In the genomic region with DNA sequence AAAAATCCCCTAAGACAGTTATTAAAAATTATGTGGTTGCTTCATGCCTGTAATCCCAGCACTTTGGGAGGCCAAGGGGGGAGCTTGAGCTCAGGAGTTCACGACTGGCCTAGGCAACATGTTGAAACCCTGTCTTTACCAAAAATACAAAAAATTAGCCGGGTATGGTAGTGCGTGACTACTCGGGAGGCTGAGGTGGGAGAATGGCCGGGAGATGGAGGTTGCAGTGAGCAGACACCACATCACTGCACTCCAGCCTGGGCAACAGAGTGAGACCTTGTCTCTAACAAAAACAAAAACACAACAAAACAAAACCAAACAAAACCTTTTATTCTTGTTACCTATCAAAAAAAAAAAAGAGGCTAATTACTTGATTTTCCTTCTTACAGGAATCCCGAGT, we compare ENCODE assay signal across 9 cellular contexts. TPM values are rescaled to one million over a fixed set of nuclear protein-coding genes. Genes with fewer than 3 reads are reported as not detected.
A peak's percentile ranks its signal among the peaks of the same experiment; 100 is the strongest.
DNase-seq lines count a peak whose midpoint lies in the region; ATAC-seq and TF ChIP-seq lines count a peak whose summit lies in the region.
"Had no signal": no experiment of that assay in that cellular context is flagged by ENCODE, and none has a peak within 500 bp of the region (broad histone marks: within the 10 kb centered on the region; RNA-seq: fewer than 3 reads in every experiment).

No MANE protein-coding gene starts in this region.

- no peaks in the 10 kb centered on the region for H3K27me3 ChIP-seq in CD4-positive, alpha-beta memory T cell (ENCODE audit: insufficient read depth, low read length)

- no peak for TF ChIP-seq POLR2A in NB4 (IDR thresholded peaks at IDR 0.05; ENCODE audit: extremely low read depth, insufficient read length)

- DNase-seq in CD4-positive, alpha-beta memory T cell = peak in 1 of 5 donors; percentile 50
- DNase-seq in NB4 (ENCODE audit: low read depth) (no peak), chondrocyte (ENCODE audit: low spot score) (no peak), naive B cell (no peak), GM19240 (ENCODE audit: insufficient read length, low spot score) (no peak)
- no peak for DNase-seq in activated CD8-positive, alpha-beta memory T cell treated with anti-CD3 and anti-CD28 coated beads, Interleukin-2, amount 50 U/mL, for 48 hours
- DNase-seq: NCI-H2081 had no signal

- peaks cover 38 to 70% (median 58%) of the 10 kb centered on the region in 4 donors for H3K4me1 Mint-ChIP-seq in CD4-positive, alpha-beta memory T cell
- H3K4me1 Mint-ChIP-seq in chondrocyte (ENCODE audit: low read depth) (peaks cover 34% of the 10 kb centered on the region), naive B cell (peaks cover 22 to 68% (median 57%) of the 10 kb centered on the region in 3 donors)

- H3K4me3 ChIP-seq in CD4-positive, alpha-beta memory T cell (ENCODE audit: low read length in 2 of 2) = no peak overlapping the region
- H3K4me3 ChIP-seq in NB4 (ENCODE audit: low read depth, low read length) = peak overlapping the region; percentile 88

- H3K4me3 Mint-ChIP-seq in CD4-positive, alpha-beta memory T cell = peak overlapping the region; percentile 92 to 99 (median 96)
- H3K4me3 Mint-ChIP-seq in chondrocyte (ENCODE audit: unreplicated experiment) (peak overlapping the region; percentile 95), naive B cell (peak overlapping the region; percentile 78 to 98 (median 92))

- ATAC-seq in naive B cell (ENCODE audit: low read depth in 2 of 2) (no peak), HG03439 (IDR thresholded peaks at IDR 0.05; ENCODE audit: unreplicated experiment) (no peak), HG03432 (IDR thresholded peaks at IDR 0.05; ENCODE audit: unreplicated experiment) (no peak)

- H3K9me3 ChIP-seq in CD4-positive, alpha-beta memory T cell (ENCODE audit: control insufficient read depth in 1 of 2, low read length in 2 of 2) = no peaks in the 10 kb centered on the region

- intact Hi-C loops in CD4-positive, alpha-beta memory T cell (cut with micrococcal nuclease) = loop anchor here (2.0 to 10.0 kb wide), 6 partner anchors 145 to 1215 kb away; partner anchors contain the start of genes DSTYK, PPP1R15B and RAB29

- H3K9me3 Mint-ChIP-seq in CD4-positive, alpha-beta memory T cell = no peaks in the 10 kb centered on the region
- H3K9me3 Mint-ChIP-seq in chondrocyte (ENCODE audit: low read depth) (no peaks in the 10 kb centered on the region), naive B cell (no peaks in the 10 kb centered on the region)

- no peak for TF ChIP-seq CTCF in NB4 (IDR thresholded peaks at IDR 0.05; ENCODE audit: low read depth, low read length)
- TF ChIP-seq CTCF in chondrocyte (IDR thresholded peaks at IDR 0.05) = no peak

- H3K27ac ChIP-seq in CD4-positive, alpha-beta memory T cell (ENCODE audit: low read depth, low read length) = peak overlapping the region; percentile 83

- peaks cover 62% of the 10 kb centered on the region for H3K4me1 ChIP-seq in CD4-positive, alpha-beta memory T cell (ENCODE audit: insufficient read depth, low read length)

- no peaks in the 10 kb centered on the region for H3K27me3 Mint-ChIP-seq in CD4-positive, alpha-beta memory T cell
- H3K27me3 Mint-ChIP-seq in chondrocyte (ENCODE audit: low read depth) = no peaks in the 10 kb centered on the region
- H3K27me3 Mint-ChIP-seq in naive B cell = no peaks in the 10 kb centered on the region

- POLR2A ChIA-PET in CD4-positive, alpha-beta memory T cell (lab: Charles Lee; ENCODE audit: partially characterized antibody) = interaction anchor here (1.2 to 5.2 kb wide), 4 partner anchors 19 to 120 kb away, joined by 3 to 189 read pairs (median 20); partner anchors contain the start of gene NUCKS1

- no peaks in the 10 kb centered on the region for H3K36me3 ChIP-seq in CD4-positive, alpha-beta memory T cell (ENCODE audit: insufficient read depth, low read length)

- CTCF ChIA-PET in CD4-positive, alpha-beta memory T cell (lab: Charles Lee; ENCODE audit: partially characterized antibody) = interaction anchor here (0.8 to 18.5 kb wide), 6 partner anchors 28 to 508 kb away, joined by 3 to 333 read pairs (median 5); partner anchors contain the start of gene RBBP5

- H3K36me3 Mint-ChIP-seq in CD4-positive, alpha-beta memory T cell = peaks cover 8 to 40% of the 10 kb centered on the region in 2 donors
- H3K36me3 Mint-ChIP-seq in chondrocyte (ENCODE audit: low read depth) (peaks cover 1% of the 10 kb centered on the region), naive B cell (no peaks in the 10 kb centered on the region)

- H3K27ac Mint-ChIP-seq in CD4-positive, alpha-beta memory T cell = peak overlapping the region; percentile 92 to 99 (median 95)
- H3K27ac Mint-ChIP-seq in chondrocyte (ENCODE audit: unreplicated experiment) (peak overlapping the region; percentile 98), naive B cell (peak overlapping the region; percentile 81 to 99 (median 90))

RNA-seq across cellular contexts. Expression of gene ELK4, which starts 2.1 kb away (rescaled TPM):
- total RNA-seq in CD4-positive, alpha-beta memory T cell = 100 to 1,000 TPM; 166 to 194 TPM
- 1 to 10 TPM; 3.2 to 6.6 TPM for polyA plus RNA-seq in CD4-positive, alpha-beta memory T cell
- 33.0 to 37.2 TPM (median 35.6 TPM) in 3 replicates for total RNA-seq in chondrocyte
- polyA plus RNA-seq in naive B cell (ENCODE audit: low read depth in 6 of 6) = 10 to 100 TPM in 1 of 6 donors, 1 to 10 TPM in 5; 4.8 to 10.2 (median 6.0) TPM

RNA-seq across cellular contexts. Expression of gene SLC45A3, which starts 50.6 kb away (rescaled TPM):
- total RNA-seq in CD4-positive, alpha-beta memory T cell = under 1 TPM; 0.09 to 0.19 TPM
- not detected for polyA plus RNA-seq in CD4-positive, alpha-beta memory T cell
- total RNA-seq in chondrocyte = 1.6 to 2.9 TPM (median 2.9 TPM) in 3 replicates
- polyA plus RNA-seq in naive B cell (ENCODE audit: low read depth in 6 of 6) = 1 to 10 TPM in 5 of 6 donors, under 1 TPM in 1; 0.96 to 5.4 (median 4.0) TPM
